25 cellular contexts compared by ENCODE assay signal in the genomic region with DNA sequence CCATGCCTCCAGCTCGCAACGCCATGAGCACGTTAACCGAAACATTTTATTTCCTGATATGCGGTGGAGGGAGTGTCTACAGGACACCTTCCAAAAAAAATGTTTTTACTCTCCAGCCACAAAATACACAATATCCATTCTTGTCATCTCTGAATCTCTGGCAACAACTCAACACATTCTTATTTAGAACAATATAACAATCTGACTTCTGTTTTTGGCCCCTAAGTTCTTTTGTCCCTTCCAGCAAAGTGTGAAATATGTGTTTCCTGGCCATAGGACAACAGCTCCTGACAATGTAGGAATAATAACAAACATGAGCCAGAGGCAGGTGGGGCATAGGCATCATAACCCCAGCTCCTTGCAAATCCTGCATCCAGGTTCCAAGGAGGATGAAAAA.
"Had no signal": no experiment of that assay in that cellular context is flagged by ENCODE, and none has a peak within 500 bp of the region (broad histone marks: within the 10 kb centered on the region; RNA-seq: fewer than 3 reads in every experiment).

No MANE protein-coding gene starts in this region.

- H3K4me3 Mint-ChIP-seq: activated B cell treated with CpG ODN at 0.5 μM for 24 hours; activated CD4-positive, alpha-beta T cell treated with anti-CD3 and anti-CD28 coated beads, Interleukin-2, amount 10 ng/mL, durations not matched to agents 24 days and 14 days; activated CD8-positive, alpha-beta memory T cell treated with anti-CD3 and anti-CD28 coated beads, Interleukin-2, amount 10 ng/mL, durations not matched to agents 7 days and 5 days; activated naive CD4-positive, alpha-beta T cell treated with anti-CD3 and anti-CD28 coated beads for 36 hours; activated naive CD8-positive, alpha-beta T cell treated with anti-CD3 and anti-CD28 coated beads for 36 hours; activated T-cell treated with anti-CD3 and anti-CD28 coated beads, Interleukin-2, amount 50 U/mL, for 24 hours; activated T-helper 17 cell treated with anti-CD3 and anti-CD28 coated beads, Interleukin-2, amount 50 U/mL, for 72 hours; T-cell had no signal

- H3K27ac ChIP-seq: brain microvascular endothelial cell, SK-N-MC had no signal

- H3K36me3 Mint-ChIP-seq: activated CD8-positive, alpha-beta memory T cell treated with anti-CD3 and anti-CD28 coated beads, Interleukin-2, amount 10 ng/mL, durations not matched to agents 7 days and 5 days; activated naive CD8-positive, alpha-beta T cell treated with anti-CD3 and anti-CD28 coated beads for 36 hours; T-cell had no signal

- H3K4me3 ChIP-seq: SK-N-MC had no signal

- ATAC-seq: activated CD8-positive, alpha-beta memory T cell treated with anti-CD3 and anti-CD28 coated beads, Interleukin-2, amount 10 ng/mL, durations not matched to agents 7 days and 5 days; activated T-helper 17 cell treated with anti-CD3 and anti-CD28 coated beads, Interleukin-2, amount 50 U/mL, for 72 hours; PC-3; T-cell had no signal

- H3K9me3 Mint-ChIP-seq: activated B cell treated with CpG ODN at 0.5 μM for 24 hours; activated CD4-positive, alpha-beta T cell treated with anti-CD3 and anti-CD28 coated beads, Interleukin-2, amount 10 ng/mL, durations not matched to agents 24 days and 14 days; activated naive CD4-positive, alpha-beta T cell treated with anti-CD3 and anti-CD28 coated beads for 36 hours; activated naive CD8-positive, alpha-beta T cell treated with anti-CD3 and anti-CD28 coated beads for 36 hours; activated T-cell treated with anti-CD3 and anti-CD28 coated beads, Interleukin-2, amount 50 U/mL, for 24 hours; activated T-helper 17 cell treated with anti-CD3 and anti-CD28 coated beads, Interleukin-2, amount 50 U/mL, for 72 hours; T-cell had no signal

- H3K27me3 Mint-ChIP-seq: activated B cell treated with CpG ODN at 0.5 μM for 24 hours; activated CD4-positive, alpha-beta T cell treated with anti-CD3 and anti-CD28 coated beads, Interleukin-2, amount 10 ng/mL, durations not matched to agents 24 days and 14 days; activated CD8-positive, alpha-beta memory T cell treated with anti-CD3 and anti-CD28 coated beads, Interleukin-2, amount 10 ng/mL, durations not matched to agents 7 days and 5 days; activated naive CD8-positive, alpha-beta T cell treated with anti-CD3 and anti-CD28 coated beads for 36 hours; activated T-cell treated with anti-CD3 and anti-CD28 coated beads, Interleukin-2, amount 50 U/mL, for 24 hours had no signal

- H3K27me3 ChIP-seq: brain microvascular endothelial cell had no signal

- H3K4me1 Mint-ChIP-seq: activated B cell treated with CpG ODN at 0.5 μM for 24 hours; activated CD4-positive, alpha-beta T cell treated with anti-CD3 and anti-CD28 coated beads, Interleukin-2, amount 10 ng/mL, durations not matched to agents 24 days and 14 days; activated CD8-positive, alpha-beta memory T cell treated with anti-CD3 and anti-CD28 coated beads, Interleukin-2, amount 10 ng/mL, durations not matched to agents 7 days and 5 days; activated naive CD8-positive, alpha-beta T cell treated with anti-CD3 and anti-CD28 coated beads for 36 hours; activated T-helper 17 cell treated with anti-CD3 and anti-CD28 coated beads, Interleukin-2, amount 50 U/mL, for 72 hours; T-cell had no signal

- DNase-seq: activated B cell treated with CpG ODN at 0.5 μM for 24 hours; activated CD4-positive, alpha-beta T cell treated with anti-CD3 and anti-CD28 coated beads for 1 hour; activated CD4-positive, alpha-beta T cell treated with anti-CD3 and anti-CD28 coated beads, Interleukin-2, amount 10 ng/mL, durations not matched to agents 24 days and 14 days; activated CD4-positive, alpha-beta T cell treated with anti-CD3 and anti-CD28 coated beads, Interleukin-2, amount 50 U/mL, for 48 hours; activated CD8-positive, alpha-beta memory T cell treated with anti-CD3 and anti-CD28 coated beads, Interleukin-2, amount 10 ng/mL, durations not matched to agents 7 days and 5 days; activated gamma-delta T cell; activated naive CD4-positive, alpha-beta T cell treated with anti-CD3 and anti-CD28 coated beads for 36 hours; activated naive CD8-positive, alpha-beta T cell treated with anti-CD3 and anti-CD28 coated beads for 36 hours; activated T-cell treated with anti-CD3 and anti-CD28 coated beads, Interleukin-2, amount 50 U/mL, for 24 hours; brain microvascular endothelial cell; Kasumi-1; KBM-7; NCI-H1105 treated with DMSO at 0.1 percent for 48 hours; NCI-H1436 treated with DMSO at 0.1 percent for 48 hours; NCI-H187; NCI-H2081; NCI-H510A treated with DMSO at 0.1 percent for 48 hours; NCI-H69; PC-3; SIG-M5; T-cell; T-helper 2 cell; T1000 had no signal

- H3K36me3 ChIP-seq: brain microvascular endothelial cell had no signal
